ENCODE assay signal across 8 cellular contexts in the genomic region with DNA sequence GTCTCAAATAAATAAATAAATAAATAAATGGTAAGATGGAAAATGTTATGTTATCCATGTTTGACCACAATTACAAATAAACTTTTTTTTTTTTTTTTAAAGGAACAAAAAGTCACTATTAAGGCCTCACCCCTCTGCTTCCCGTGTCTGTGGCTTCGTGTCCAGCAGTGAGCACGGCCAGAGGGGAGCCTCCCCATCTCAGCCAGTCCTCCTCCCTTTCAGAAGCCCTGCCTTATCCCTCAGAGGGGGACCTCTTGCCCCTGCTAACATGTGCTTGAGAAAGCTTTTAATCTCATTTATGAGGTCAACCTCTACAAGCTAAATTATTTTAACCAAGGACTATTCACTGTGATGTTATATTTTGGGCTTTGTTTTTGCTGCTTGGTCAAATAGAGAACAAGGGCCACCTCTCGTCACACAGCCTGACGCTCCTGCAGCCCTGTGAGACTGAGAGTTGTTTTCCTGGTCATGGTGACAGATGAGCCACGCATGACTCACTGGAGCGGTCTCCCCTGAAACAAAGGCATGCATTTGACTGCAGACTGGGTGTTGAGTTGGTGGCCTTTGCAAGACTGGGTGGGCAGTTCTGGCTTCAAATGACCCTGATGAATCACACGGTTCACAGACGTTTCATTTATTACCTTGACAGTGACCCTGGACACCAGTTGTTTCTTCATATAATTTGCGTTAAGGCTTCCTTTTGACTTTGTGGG.
DNase-seq lines count a peak whose midpoint lies in the region; ATAC-seq and TF ChIP-seq lines count a peak whose summit lies in the region.

No MANE protein-coding gene starts in this region.

- H3K9me3 Mint-ChIP-seq in activated T-cell treated with anti-CD3 and anti-CD28 coated beads, Interleukin-2, amount 50 U/mL, for 4 hours = no peaks in the 10 kb centered on the region
- H3K9me3 Mint-ChIP-seq in mesothelial cell of epicardium = no peaks in the 10 kb centered on the region

- H3K4me3 Mint-ChIP-seq in activated T-cell treated with anti-CD3 and anti-CD28 coated beads, Interleukin-2, amount 50 U/mL, for 4 hours = no peak overlapping the region
- no peak overlapping the region for H3K4me3 Mint-ChIP-seq in mesothelial cell of epicardium

- no peaks in the 10 kb centered on the region for H3K27me3 Mint-ChIP-seq in activated T-cell treated with anti-CD3 and anti-CD28 coated beads, Interleukin-2, amount 50 U/mL, for 4 hours (ENCODE audit: low read depth)
- no peaks in the 10 kb centered on the region for H3K27me3 Mint-ChIP-seq in mesothelial cell of epicardium (ENCODE audit: low read depth)

- peak overlapping the region; percentile 57 for H3K27ac Mint-ChIP-seq in mesothelial cell of epicardium

- ATAC-seq in HG03432 (IDR thresholded peaks at IDR 0.05; ENCODE audit: unreplicated experiment) (peak; percentile 86), GM18511 (IDR thresholded peaks at IDR 0.05; ENCODE audit: unreplicated experiment) (no peak), GM19395 (IDR thresholded peaks at IDR 0.05; ENCODE audit: unreplicated experiment) (no peak), HG03521 (IDR thresholded peaks at IDR 0.05; ENCODE audit: unreplicated experiment) (no peak)
- ATAC-seq in activated T-cell treated with anti-CD3 and anti-CD28 coated beads, Interleukin-2, amount 50 U/mL, for 4 hours = peak; percentile 85 to 88

- peaks cover 19% of the 10 kb centered on the region for H3K4me1 Mint-ChIP-seq in activated T-cell treated with anti-CD3 and anti-CD28 coated beads, Interleukin-2, amount 50 U/mL, for 4 hours (ENCODE audit: low read depth)
- peaks cover 17% of the 10 kb centered on the region for H3K4me1 Mint-ChIP-seq in mesothelial cell of epicardium

- no peak for TF ChIP-seq CTCF in mesothelial cell of epicardium (IDR thresholded peaks at IDR 0.05; ENCODE audit: unreplicated experiment)

- DNase-seq in COLO829 (ENCODE audit: low spot score) (peak; percentile 83), mesothelial cell of epicardium (ENCODE audit: low spot score in 2 of 2, unreplicated experiment in 2 of 2) (no peak), OCI-M2 (lab: John Stamatoyannopoulos, UW; ENCODE audit: unreplicated experiment) (no peak)
- DNase-seq in activated T-cell treated with anti-CD3 and anti-CD28 coated beads, Interleukin-2, amount 50 U/mL, for 4 hours = peak; percentile 15

- H3K36me3 Mint-ChIP-seq in activated T-cell treated with anti-CD3 and anti-CD28 coated beads, Interleukin-2, amount 50 U/mL, for 4 hours (ENCODE audit: insufficient read depth) = peaks cover 3% of the 10 kb centered on the region
- peaks cover 3% of the 10 kb centered on the region for H3K36me3 Mint-ChIP-seq in mesothelial cell of epicardium

Comparison
In these comparisons a context has a peak if more than half of its experiments do, and no peak if none do; other contexts are left out.
1. DNase-seq: peak in COLO829 (single experiment) and activated T-cell treated with anti-CD3 and anti-CD28 coated beads, Interleukin-2, amount 50 U/mL, for 4 hours (single experiment); none in mesothelial cell of epicardium (0 of 2) and OCI-M2 (single experiment).
2. ATAC-seq: peak in HG03432 (single experiment) and activated T-cell treated with anti-CD3 and anti-CD28 coated beads, Interleukin-2, amount 50 U/mL, for 4 hours (2 of 2); none in GM18511 (single experiment), GM19395 (single experiment) and HG03521 (single experiment).